Comparison of ENCODE assay signal across 8 cellular contexts in the genomic region with DNA sequence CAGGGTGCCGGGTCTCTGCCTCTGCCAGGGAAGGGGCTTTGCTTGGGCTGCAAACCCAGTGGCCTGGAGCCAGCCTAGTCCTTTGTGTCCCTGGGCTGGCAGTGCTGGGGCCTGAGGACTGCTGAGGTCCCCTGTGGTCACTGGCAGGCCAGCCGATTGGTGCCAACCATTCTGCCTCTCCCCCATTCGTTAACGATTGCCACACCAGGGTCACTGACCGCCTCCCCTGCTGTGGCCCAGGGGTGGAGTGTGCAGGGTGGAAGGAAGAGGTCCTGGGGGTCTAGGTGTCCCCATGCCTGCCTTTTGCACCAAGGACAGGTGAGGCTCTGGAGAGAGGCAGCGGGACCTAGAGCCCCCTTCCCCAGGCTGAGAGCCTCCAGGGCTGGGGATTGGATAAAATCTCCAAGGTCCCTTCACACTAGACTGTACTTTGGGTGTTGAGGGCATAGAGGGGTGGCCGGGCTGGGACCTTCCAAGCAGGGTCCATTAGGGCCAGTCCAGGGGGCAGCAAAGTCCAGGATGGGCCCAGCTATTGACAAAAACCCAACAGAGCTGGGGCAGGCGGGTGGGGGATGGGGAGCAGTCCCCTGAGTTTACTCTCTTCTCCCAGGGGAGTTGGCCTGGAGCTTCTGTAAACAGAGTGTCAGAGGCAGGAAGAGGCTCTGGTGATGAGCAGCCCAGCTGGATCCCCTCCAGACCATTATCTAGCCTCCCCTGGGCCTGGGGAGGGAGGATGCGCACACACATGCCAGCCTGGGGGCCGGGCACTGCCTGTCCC. TPM values are rescaled to one million over a fixed set of nuclear protein-coding genes. Genes with fewer than 3 reads are reported as not detected.
DNase-seq lines count a peak whose midpoint lies in the region; ATAC-seq and TF ChIP-seq lines count a peak whose summit lies in the region.

No MANE protein-coding gene starts in this region.

- peak overlapping the region; percentile 89 for H3K4me3 Mint-ChIP-seq in mesothelial cell of epicardium

- no peak for ATAC-seq in HG02588 (IDR thresholded peaks at IDR 0.05; ENCODE audit: unreplicated experiment)
- no peak for ATAC-seq in HG02571 (IDR thresholded peaks at IDR 0.05; ENCODE audit: unreplicated experiment)
- ATAC-seq in HG02623 (IDR thresholded peaks at IDR 0.05; ENCODE audit: unreplicated experiment), result no peak

- no peaks in the 10 kb centered on the region for H3K9me3 Mint-ChIP-seq in mesothelial cell of epicardium

- in situ Hi-C loops in GM13976 (cut with MboI; ENCODE audit: low sequenced_read_pairs, unreplicated experiment), result no loop called here

- DNase-seq in EH (ENCODE audit: low read depth) (peak; percentile 95), NCI-H446 treated with DMSO at 0.1 percent for 48 hours (lab: John Stamatoyannopoulos, UW) (peak; percentile 23), mesothelial cell of epicardium (ENCODE audit: low spot score in 2 of 2, unreplicated experiment in 2 of 2) (no peak), GM13976 (ENCODE audit: low spot score) (no peak)

- H3K27ac Mint-ChIP-seq in mesothelial cell of epicardium, result peak overlapping the region; percentile 92

- peak overlapping the region; percentile 76 for H3K27ac ChIP-seq in cingulate gyrus (ENCODE audit: low read depth, low read length)

- no peaks in the 10 kb centered on the region for H3K36me3 Mint-ChIP-seq in mesothelial cell of epicardium

- TF ChIP-seq CTCF in mesothelial cell of epicardium (IDR thresholded peaks at IDR 0.05; ENCODE audit: unreplicated experiment) (no peak), GM13976 (IDR thresholded peaks at IDR 0.05; ENCODE audit: borderline replicate concordance, control extremely low read depth, extremely low read depth, insufficient read depth, missing control alignments) (no peak)

- peaks cover 44% of the 10 kb centered on the region for H3K4me1 Mint-ChIP-seq in mesothelial cell of epicardium

- H3K27me3 Mint-ChIP-seq in mesothelial cell of epicardium (ENCODE audit: low read depth), result no peaks in the 10 kb centered on the region

RNA-seq across cellular contexts. Expression of a gene that starts 1.1 kb away (rescaled TPM):
- 36.7 to 37.6 TPM (median 37.5 TPM) in 3 replicates for total RNA-seq in mesothelial cell of epicardium

RNA-seq across cellular contexts. Expression of a gene that starts 21.6 kb away (rescaled TPM):
- 31.8 to 35.6 TPM (median 33.6 TPM) in 3 replicates for total RNA-seq in mesothelial cell of epicardium

RNA-seq across cellular contexts. Expression of a gene that starts 43.6 kb away (rescaled TPM):
- total RNA-seq in mesothelial cell of epicardium, result 32.9 to 35.1 TPM (median 34.1 TPM) in 3 replicates

RNA-seq across cellular contexts. Expression of a gene that starts 52.9 kb away (rescaled TPM):
- 34.7 to 37.7 TPM (median 35.3 TPM) in 3 replicates for total RNA-seq in mesothelial cell of epicardium

RNA-seq across cellular contexts. Expression of a gene that starts 56.9 kb away (rescaled TPM):
- total RNA-seq in mesothelial cell of epicardium, result 78.2 to 80.3 TPM (median 79.6 TPM) in 3 replicates

Comparison
In these comparisons a context has a peak if more than half of its experiments do, and no peak if none do; other contexts are left out.
1. DNase-seq: peak in EH (single experiment) and NCI-H446 treated with DMSO at 0.1 percent for 48 hours (single experiment); none in mesothelial cell of epicardium (0 of 2) and GM13976 (single experiment).